ENCODE assay signal across 1 cellular context in genomic region chr4:73432169-73433000, GRCh38.
TF ChIP-seq lines count a peak whose summit lies in the region.

No MANE protein-coding gene starts in this region.

TF ChIP-seq in HepG2, 621 proteins besides CTCF, POLR2A, EP300 and RAD21 (continued from another document):
- TF ChIP-seq PHF5A (CRISPR knock-in tag; IDR thresholded peaks at IDR 0.05; ENCODE audit: low read depth, unreplicated experiment) (peak; percentile 87), ZNF547 (CRISPR knock-in tag; IDR thresholded peaks at IDR 0.05) (0 out of 2 replicates have a peak, but pooled peaks have one; percentile 23), FOXJ3 (CRISPR knock-in tag; IDR thresholded peaks at IDR 0.05; ENCODE audit: borderline replicate concordance) (peak; percentile 96), ELF3 (CRISPR knock-in tag; IDR thresholded peaks at IDR 0.05) (peak; percentile 83), KLF13 (CRISPR knock-in tag; IDR thresholded peaks at IDR 0.05) (no peak), RERE (CRISPR knock-in tag; IDR thresholded peaks at IDR 0.05; ENCODE audit: low read depth) (peak; percentile 82), SATB2 (CRISPR knock-in tag; IDR thresholded peaks at IDR 0.05) (peak; percentile 75), ZNF335 (CRISPR knock-in tag; IDR thresholded peaks at IDR 0.05) (peak; percentile 75; the same call in 1 of the 2 replicates), ZNF678 (CRISPR knock-in tag; IDR thresholded peaks at IDR 0.05) (no peak), RARG (CRISPR knock-in tag; IDR thresholded peaks at IDR 0.05; ENCODE audit: low read depth) (no peak), ZNF670 (CRISPR knock-in tag; IDR thresholded peaks at IDR 0.05; ENCODE audit: borderline replicate concordance) (0 out of 2 replicates have a peak, but pooled peaks have one; percentile 35), AHR (CRISPR knock-in tag; IDR thresholded peaks at IDR 0.05) (no peak), PATZ1 (CRISPR knock-in tag; IDR thresholded peaks at IDR 0.05) (peak; percentile 60; the same call in 1 of the 2 replicates), RARA (CRISPR knock-in tag; IDR thresholded peaks at IDR 0.05) (peak; percentile 94), ZNF180 (CRISPR knock-in tag; IDR thresholded peaks at IDR 0.05; ENCODE audit: borderline replicate concordance, low read depth) (no peak), BRF2 (CRISPR knock-in tag; IDR thresholded peaks at IDR 0.05) (0 out of 2 replicates have a peak, but pooled peaks have one; percentile 46), NBN (conservative IDR thresholded peaks at IDR 0.05) (no peak), SKIL (CRISPR knock-in tag; IDR thresholded peaks at IDR 0.05; ENCODE audit: borderline replicate concordance) (peak; percentile 40; the same call in 1 of the 2 replicates), TEAD3 (CRISPR knock-in tag; optimal IDR thresholded peaks at IDR 0.05; ENCODE audit: borderline replicate concordance) (peak; percentile 82), ZNF713 (CRISPR knock-in tag; IDR thresholded peaks at IDR 0.05) (no peak), SOX6 (IDR thresholded peaks at IDR 0.05) (no peak), SOX6 (CRISPR knock-in tag; IDR thresholded peaks at IDR 0.05) (peak; percentile 84), ZNF281 (CRISPR knock-in tag; IDR thresholded peaks at IDR 0.05; ENCODE audit: borderline replicate concordance) (no peak; the same call in 1 of the 2 replicates), GZF1 (CRISPR knock-in tag; IDR thresholded peaks at IDR 0.05) (0 out of 2 replicates have a peak, but pooled peaks have one; percentile 15), KLF12 (CRISPR knock-in tag; IDR thresholded peaks at IDR 0.05; ENCODE audit: borderline replicate concordance) (0 out of 2 replicates have a peak, but pooled peaks have one; percentile 54), MIER3 (CRISPR knock-in tag; IDR thresholded peaks at IDR 0.05; ENCODE audit: borderline replicate concordance) (peak; percentile 87; the same call in 1 of the 2 replicates), ZBTB25 (CRISPR knock-in tag; IDR thresholded peaks at IDR 0.05) (no peak), ZNF691 (CRISPR knock-in tag; IDR thresholded peaks at IDR 0.05; ENCODE audit: borderline replicate concordance, low read depth) (no peak), ADNP (CRISPR knock-in tag; IDR thresholded peaks at IDR 0.05) (no peak), FOXA1 (IDR thresholded peaks at IDR 0.05) (peak; percentile 75), FOXA1 (CRISPR knock-in tag; IDR thresholded peaks at IDR 0.05) (peak; percentile 91)
TF ChIP-seq in HepG2: peak in this region for 163.
